ENCODE assay signal across 8 cellular contexts in the genomic region with DNA sequence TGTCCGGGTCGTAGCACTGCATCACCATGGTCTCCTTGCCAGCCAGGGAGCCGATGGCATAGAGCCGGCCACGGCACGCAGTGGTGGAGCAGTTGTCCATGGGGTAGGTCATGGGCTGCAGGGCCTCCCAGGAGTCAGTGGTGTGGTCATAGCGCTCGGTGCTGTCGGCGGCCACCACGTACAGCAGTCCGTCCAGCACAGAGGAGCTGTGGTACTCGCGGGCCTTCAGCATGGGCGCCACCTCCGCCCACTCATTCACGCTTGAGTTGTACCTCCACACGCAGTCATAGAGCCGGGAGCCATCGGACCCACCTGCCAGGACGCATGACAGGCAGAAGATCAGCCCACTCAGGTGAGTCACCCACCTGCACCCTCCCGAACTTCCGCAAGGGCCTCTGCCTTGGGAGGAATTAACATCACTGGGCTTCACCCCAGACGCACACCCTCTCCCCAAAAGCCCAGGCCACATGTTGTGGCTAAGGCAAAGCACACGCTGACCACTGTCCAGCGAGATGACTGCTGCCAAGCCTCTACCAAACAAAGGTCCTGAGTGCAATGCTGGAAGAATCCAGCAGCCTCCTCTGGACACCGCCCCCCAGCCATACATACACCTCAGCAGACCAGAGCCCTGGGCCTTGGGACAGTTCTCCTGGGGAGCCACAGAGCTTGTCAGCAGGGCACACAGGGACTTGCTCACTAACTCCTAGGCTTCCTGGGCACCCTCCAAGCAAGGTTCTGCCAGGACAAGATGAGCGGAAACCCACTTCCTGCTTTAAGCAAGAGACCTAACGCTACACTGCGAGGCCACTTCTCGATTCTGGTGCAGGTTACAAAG. TPM values are rescaled to one million over a fixed set of nuclear protein-coding genes. Genes with fewer than 3 reads are reported as not detected.
DNase-seq lines count a peak whose midpoint lies in the region; ATAC-seq and TF ChIP-seq lines count a peak whose summit lies in the region.

No MANE protein-coding gene starts in this region.

- peak; percentile 27 to 32 for ATAC-seq in CD4-positive, CD25-positive, alpha-beta regulatory T cell (ENCODE audit: low read depth in 2 of 2)
- ATAC-seq in memory B cell (ENCODE audit: low read depth) (peak; percentile 13), GM18907 (IDR thresholded peaks at IDR 0.05; ENCODE audit: unreplicated experiment) (no peak)
- ATAC-seq in stimulated activated naive CD8-positive, alpha-beta T cell treated with anti-CD3 and anti-CD28 coated beads, Interleukin-15, amount 100 ng/mL, for 72 hours = no peak

- peak overlapping the region; percentile 96 for H3K9ac ChIP-seq in adipocyte (ENCODE audit: low read length)

- in situ Hi-C loops in ACHN (cut with HindIII; ENCODE audit: low pct_ligation_motif_present, low pct_unique_long_range_greater_than_20kb, low sequenced_read_pairs) = no loop called here

- H3K27me3 Mint-ChIP-seq in CD4-positive, CD25-positive, alpha-beta regulatory T cell = peaks cover 4% of the 10 kb centered on the region
- H3K27me3 Mint-ChIP-seq in memory B cell = no peaks in the 10 kb centered on the region
- no peaks in the 10 kb centered on the region for H3K27me3 Mint-ChIP-seq in stimulated activated naive CD8-positive, alpha-beta T cell treated with anti-CD3 and anti-CD28 coated beads, Interleukin-15, amount 100 ng/mL, for 72 hours

- DNase-seq in CD4-positive, CD25-positive, alpha-beta regulatory T cell = peak; percentile 19 to 86 (median 61)
- DNase-seq in RWPE1 (ENCODE audit: low spot score) (peak; percentile 80), adipocyte (ENCODE audit: low read depth) (no peak), memory B cell (ENCODE audit: low spot score in 2 of 2) (peak in 1 of 2 donors; percentile 33), NCI-H1105 (lab: John Stamatoyannopoulos, UW) (no peak), ACHN (no peak)
- DNase-seq in stimulated activated naive CD8-positive, alpha-beta T cell treated with anti-CD3 and anti-CD28 coated beads, Interleukin-15, amount 100 ng/mL, for 72 hours = peak; percentile 45 to 61

- H3K27ac ChIP-seq in CD4-positive, CD25-positive, alpha-beta regulatory T cell (ENCODE audit: insufficient read depth, low read length, poor library complexity, severe bottlenecking) = peak overlapping the region; percentile 90
- peak overlapping the region; percentile 98 for H3K27ac ChIP-seq in RWPE1

- H3K4me1 Mint-ChIP-seq in CD4-positive, CD25-positive, alpha-beta regulatory T cell = peaks cover 8 to 65% (median 25%) of the 10 kb centered on the region in 4 donors
- H3K4me1 Mint-ChIP-seq in memory B cell = peaks cover 16% of the 10 kb centered on the region
- H3K4me1 Mint-ChIP-seq in stimulated activated naive CD8-positive, alpha-beta T cell treated with anti-CD3 and anti-CD28 coated beads, Interleukin-15, amount 100 ng/mL, for 72 hours = peaks cover 74% of the 10 kb centered on the region

- H3K9me3 ChIP-seq in CD4-positive, CD25-positive, alpha-beta regulatory T cell (ENCODE audit: control insufficient read depth in 2 of 2, low read length in 2 of 2) = no peaks in the 10 kb centered on the region
- no peaks in the 10 kb centered on the region for H3K9me3 ChIP-seq in adipocyte (ENCODE audit: control insufficient read depth, low read length)

- H3K36me3 ChIP-seq in CD4-positive, CD25-positive, alpha-beta regulatory T cell (ENCODE audit: control insufficient read depth, insufficient read depth, low read length) = peaks cover 38% of the 10 kb centered on the region
- peaks cover 46% of the 10 kb centered on the region for H3K36me3 ChIP-seq in adipocyte (ENCODE audit: control insufficient read depth, insufficient read depth, low read length, severe bottlenecking)

- no peak for TF ChIP-seq CTCF in RWPE1 (conservative IDR thresholded peaks at IDR 0.05; ENCODE audit: low read depth)

- H3K4me3 Mint-ChIP-seq in CD4-positive, CD25-positive, alpha-beta regulatory T cell = peak overlapping the region; percentile 98
- peak overlapping the region; percentile 80 for H3K4me3 Mint-ChIP-seq in memory B cell
- H3K4me3 Mint-ChIP-seq in stimulated activated naive CD8-positive, alpha-beta T cell treated with anti-CD3 and anti-CD28 coated beads, Interleukin-15, amount 100 ng/mL, for 72 hours = peak overlapping the region; percentile 94 to 95

- peaks cover 16% of the 10 kb centered on the region for H3K36me3 Mint-ChIP-seq in CD4-positive, CD25-positive, alpha-beta regulatory T cell
- H3K36me3 Mint-ChIP-seq in memory B cell = no peaks in the 10 kb centered on the region

- POLR2A ChIA-PET in RWPE1 (lab: Yijun Ruan, JAX; ENCODE audit: low non-redundant PET) = interaction anchor here (0.5 to 2.1 kb wide), 4 partner anchors 8 to 20 kb away, joined by 3 to 8 read pairs (median 4); no protein-coding TSS in a partner anchor

- peak overlapping the region; percentile 91 for H3K4me3 ChIP-seq in CD4-positive, CD25-positive, alpha-beta regulatory T cell (ENCODE audit: low read depth, low read length)
- H3K4me3 ChIP-seq in adipocyte (ENCODE audit: low read length) = peak overlapping the region; percentile 99

- H3K27me3 ChIP-seq in CD4-positive, CD25-positive, alpha-beta regulatory T cell (ENCODE audit: control insufficient read depth, insufficient read depth, low read length) = no peaks in the 10 kb centered on the region
- H3K27me3 ChIP-seq in adipocyte (replicated peaks; ENCODE audit: control insufficient read depth, insufficient read depth, low read length) = no peaks in the 10 kb centered on the region

- peaks cover 56% of the 10 kb centered on the region for H3K4me1 ChIP-seq in CD4-positive, CD25-positive, alpha-beta regulatory T cell (ENCODE audit: control insufficient read depth, insufficient read depth, low read length, poor library complexity, severe bottlenecking)
- H3K4me1 ChIP-seq in adipocyte (ENCODE audit: control insufficient read depth, insufficient read depth, low read length) = peaks cover 45% of the 10 kb centered on the region

- H3K27ac Mint-ChIP-seq in CD4-positive, CD25-positive, alpha-beta regulatory T cell = peak overlapping the region; percentile 81 to 96 (median 94)
- peak overlapping the region; percentile 81 for H3K27ac Mint-ChIP-seq in memory B cell
- peak overlapping the region; percentile 82 to 88 for H3K27ac Mint-ChIP-seq in stimulated activated naive CD8-positive, alpha-beta T cell treated with anti-CD3 and anti-CD28 coated beads, Interleukin-15, amount 100 ng/mL, for 72 hours

- H3K9me3 Mint-ChIP-seq in CD4-positive, CD25-positive, alpha-beta regulatory T cell = no peaks in the 10 kb centered on the region
- no peaks in the 10 kb centered on the region for H3K9me3 Mint-ChIP-seq in memory B cell
- no peaks in the 10 kb centered on the region for H3K9me3 Mint-ChIP-seq in stimulated activated naive CD8-positive, alpha-beta T cell treated with anti-CD3 and anti-CD28 coated beads, Interleukin-15, amount 100 ng/mL, for 72 hours

- CTCF ChIA-PET in RWPE1 (lab: Yijun Ruan, JAX) = interaction anchor here (0.6 to 2.0 kb wide), 5 partner anchors 10 to 45 kb away, joined by 3 to 7 read pairs (median 4); a partner anchor contains a TSS

RNA-seq across cellular contexts. Expression of a gene that starts 3.3 kb away (rescaled TPM):
- 34.4 TPM for total RNA-seq in CD4-positive, CD25-positive, alpha-beta regulatory T cell
- polyA plus RNA-seq in CD4-positive, CD25-positive, alpha-beta regulatory T cell = 10 to 100 TPM; 16.7 to 46.6 (median 26.2) TPM

RNA-seq across cellular contexts. Expression of a gene that starts 14.2 kb away (rescaled TPM):
- 7.5 TPM for total RNA-seq in CD4-positive, CD25-positive, alpha-beta regulatory T cell
- 1 to 10 TPM; 4.7 to 6.2 (median 5.3) TPM for polyA plus RNA-seq in CD4-positive, CD25-positive, alpha-beta regulatory T cell

RNA-seq across cellular contexts. Expression of a gene that starts 19.6 kb away (rescaled TPM):
- 41.8 TPM for total RNA-seq in CD4-positive, CD25-positive, alpha-beta regulatory T cell
- polyA plus RNA-seq in CD4-positive, CD25-positive, alpha-beta regulatory T cell = 10 to 100 TPM; 18.6 to 24.8 (median 21.9) TPM

RNA-seq across cellular contexts. Expression of a gene that starts 25.3 kb away (rescaled TPM):
- total RNA-seq in CD4-positive, CD25-positive, alpha-beta regulatory T cell = 14.3 TPM
- 10 to 100 TPM; 23.4 to 32.9 (median 26.1) TPM for polyA plus RNA-seq in CD4-positive, CD25-positive, alpha-beta regulatory T cell

RNA-seq across cellular contexts. Expression of a gene that starts 44.3 kb away (rescaled TPM):
- total RNA-seq in CD4-positive, CD25-positive, alpha-beta regulatory T cell = not detected
- polyA plus RNA-seq in CD4-positive, CD25-positive, alpha-beta regulatory T cell = under 1 TPM in 1 of 4 donors, not detected in 3; 0.09 TPM

Comparison
In these comparisons a context has a peak if more than half of its experiments do, and no peak if none do; other contexts are left out.
1. ATAC-seq: peak in CD4-positive, CD25-positive, alpha-beta regulatory T cell (2 of 2) and memory B cell (single experiment); none in stimulated activated naive CD8-positive, alpha-beta T cell treated with anti-CD3 and anti-CD28 coated beads, Interleukin-15, amount 100 ng/mL, for 72 hours (single experiment) and GM18907 (single experiment).
2. DNase-seq: peak in CD4-positive, CD25-positive, alpha-beta regulatory T cell (3 of 3), RWPE1 (single experiment) and stimulated activated naive CD8-positive, alpha-beta T cell treated with anti-CD3 and anti-CD28 coated beads, Interleukin-15, amount 100 ng/mL, for 72 hours (2 of 2); none in adipocyte (single experiment), NCI-H1105 (single experiment) and ACHN (single experiment).
3. Peak in every context shown above with its lines, with median percentiles within 50 percentile points of each other: H3K27ac Mint-ChIP-seq and H3K4me3 Mint-ChIP-seq.